ENCODE assay signal across 1 cellular context in the genomic region with DNA sequence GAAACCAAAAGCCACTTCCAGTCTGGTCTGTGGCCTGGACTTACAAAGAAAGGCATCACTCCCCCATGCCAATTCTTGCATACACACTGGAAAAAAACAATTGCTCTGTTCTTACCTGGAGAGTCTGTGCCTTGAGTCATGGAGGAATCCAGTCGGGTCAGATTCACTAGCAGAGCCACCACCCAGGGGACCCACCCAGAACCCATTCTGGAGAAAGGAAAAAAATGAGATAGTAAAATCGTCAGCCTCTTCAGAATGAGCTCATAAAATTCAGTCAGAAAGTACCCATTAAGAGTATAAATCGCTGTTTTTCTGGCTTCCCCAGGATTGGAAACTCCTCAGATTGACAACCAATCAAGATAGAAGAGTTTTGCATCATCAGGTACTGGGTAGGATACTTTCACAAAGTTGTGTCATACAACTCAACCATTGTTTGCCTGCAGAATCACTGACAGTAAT.
TF ChIP-seq lines count a peak whose summit lies in the region.

HLA-DOB (minus strand) TSS at position 257 of the 459 bp plus-strand sequence; CDS start at position 206, 51 bp downstream.

TF ChIP-seq in H1, 55 proteins besides CTCF, POLR2A, EP300 and RAD21:
- peak; percentile 95 for TF ChIP-seq RFX5 (IDR thresholded peaks at IDR 0.05; ENCODE audit: borderline replicate concordance, low read depth, low read length)
- TF ChIP-seq CREB1 (IDR thresholded peaks at IDR 0.05): peak; percentile 71; the same call in 1 of the 2 replicates
- no peak for TF ChIP-seq SIRT6 (IDR thresholded peaks at IDR 0.05; ENCODE audit: low read length)
- TF ChIP-seq POU5F1 (IDR thresholded peaks at IDR 0.05; ENCODE audit: low read depth, low read length): no peak
